Comparison of ENCODE assay signal across 8 cellular contexts in the genomic region with DNA sequence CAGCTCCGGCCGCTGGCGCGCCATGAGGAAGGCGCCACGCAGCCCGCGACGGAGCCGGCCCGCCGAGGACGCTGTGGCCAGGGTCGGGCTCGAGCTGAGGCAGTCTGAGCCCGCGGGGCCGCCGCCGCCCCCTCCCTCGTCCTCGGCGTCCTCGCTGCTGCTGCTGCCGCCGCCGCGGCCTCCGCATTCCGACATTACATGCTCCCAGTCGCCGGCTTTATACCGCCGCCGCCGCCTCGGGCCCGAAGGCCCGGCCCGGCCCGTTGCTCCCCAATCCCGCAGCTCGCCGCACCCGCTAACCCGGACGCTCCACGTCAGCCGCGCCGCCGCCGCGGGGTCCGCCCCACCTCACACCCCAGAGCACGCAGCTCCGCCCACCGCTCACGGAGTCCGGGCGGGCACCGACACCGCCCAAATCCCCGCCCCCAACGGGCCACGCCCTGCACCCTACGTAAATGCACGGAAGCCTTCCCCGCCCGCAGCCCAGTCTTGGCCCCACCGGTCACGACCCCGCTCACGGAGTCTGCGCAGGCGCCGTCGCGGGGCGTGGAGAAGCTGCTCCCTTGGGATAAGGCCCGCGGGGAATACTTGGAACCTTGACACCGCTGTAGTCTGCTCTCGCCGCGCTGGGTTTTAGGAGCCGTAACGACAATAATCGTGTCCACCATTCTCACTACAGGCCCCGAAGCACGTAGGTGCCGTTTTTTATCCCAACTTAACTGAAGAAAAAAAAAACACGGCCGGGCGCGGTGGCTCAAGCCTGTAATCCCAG. TPM values are rescaled to one million over a fixed set of nuclear protein-coding genes. Genes with fewer than 3 reads are reported as not detected.
A peak's percentile ranks its signal among the peaks of the same experiment; 100 is the strongest.
DNase-seq lines count a peak whose midpoint lies in the region; ATAC-seq and TF ChIP-seq lines count a peak whose summit lies in the region.

A gene with protein sequence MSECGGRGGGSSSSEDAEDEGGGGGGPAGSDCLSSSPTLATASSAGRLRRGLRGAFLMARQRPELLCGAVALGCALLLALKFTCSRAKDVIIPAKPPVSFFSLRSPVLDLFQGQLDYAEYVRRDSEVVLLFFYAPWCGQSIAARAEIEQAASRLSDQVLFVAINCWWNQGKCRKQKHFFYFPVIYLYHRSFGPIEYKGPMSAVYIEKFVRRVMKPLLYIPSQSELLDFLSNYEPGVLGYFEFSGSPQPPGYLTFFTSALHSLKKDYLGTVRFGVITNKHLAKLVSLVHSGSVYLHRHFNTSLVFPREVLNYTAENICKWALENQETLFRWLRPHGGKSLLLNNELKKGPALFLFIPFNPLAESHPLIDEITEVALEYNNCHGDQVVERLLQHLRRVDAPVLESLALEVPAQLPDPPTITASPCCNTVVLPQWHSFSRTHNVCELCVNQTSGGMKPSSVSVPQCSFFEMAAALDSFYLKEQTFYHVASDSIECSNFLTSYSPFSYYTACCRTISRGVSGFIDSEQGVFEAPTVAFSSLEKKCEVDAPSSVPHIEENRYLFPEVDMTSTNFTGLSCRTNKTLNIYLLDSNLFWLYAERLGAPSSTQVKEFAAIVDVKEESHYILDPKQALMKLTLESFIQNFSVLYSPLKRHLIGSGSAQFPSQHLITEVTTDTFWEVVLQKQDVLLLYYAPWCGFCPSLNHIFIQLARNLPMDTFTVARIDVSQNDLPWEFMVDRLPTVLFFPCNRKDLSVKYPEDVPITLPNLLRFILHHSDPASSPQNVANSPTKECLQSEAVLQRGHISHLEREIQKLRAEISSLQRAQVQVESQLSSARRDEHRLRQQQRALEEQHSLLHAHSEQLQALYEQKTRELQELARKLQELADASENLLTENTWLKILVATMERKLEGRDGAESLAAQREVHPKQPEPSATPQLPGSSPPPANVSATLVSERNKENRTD (minus strand): TSS at position 322 of the 772 bp plus-strand sequence. CDS start 127 bp downstream, at position 195.

- H3K9me3 ChIP-seq in HUES64 (ENCODE audit: insufficient read depth, low read depth, low read length) (no peaks in the 10 kb centered on the region), OCI-LY1 (ENCODE audit: low read length) (no peaks in the 10 kb centered on the region)

- H3K9me2 ChIP-seq in OCI-LY1 (ENCODE audit: low read depth, low read length): no peaks in the 10 kb centered on the region

- H3K9ac ChIP-seq in HUES64 (ENCODE audit: low read depth, low read length): peak within 1 kb of the TSS; percentile 92
- peak within 1 kb of the TSS; percentile 90 for H3K9ac ChIP-seq in OCI-LY1 (ENCODE audit: low read length)

- no peaks in the 10 kb centered on the region for H4K20me1 ChIP-seq in OCI-LY1 (ENCODE audit: insufficient read depth, low read length)

- H3K27me3 Mint-ChIP-seq in Calu3 (ENCODE audit: unreplicated experiment): no peaks in the 10 kb centered on the region
- peaks cover 6% of the 10 kb centered on the region for H3K27me3 Mint-ChIP-seq in endothelial cell (ENCODE audit: unreplicated experiment)

- H3K36me3 ChIP-seq in HUES64 (ENCODE audit: insufficient read depth, low read length) (peaks cover 6% of the 10 kb centered on the region; the same call in 1 of the 2 replicates), OCI-LY1 (ENCODE audit: insufficient read depth, low read length) (no peaks in the 10 kb centered on the region)

- peak within 1 kb of the TSS; percentile 83 for H3K27ac ChIP-seq in HUES64 (ENCODE audit: low read depth, low read length)
- peak within 1 kb of the TSS; percentile 79 for H3K27ac ChIP-seq in OCI-LY1 (ENCODE audit: low read depth, low read length, poor library complexity, severe bottlenecking)

- peak within 1 kb of the TSS; percentile 98 for H3K27ac Mint-ChIP-seq in Calu3 (ENCODE audit: unreplicated experiment)
- H3K27ac Mint-ChIP-seq in endothelial cell (ENCODE audit: unreplicated experiment): peak within 1 kb of the TSS; percentile 84

- peak within 1 kb of the TSS; percentile 69 for H3K4me2 ChIP-seq in OCI-LY1 (ENCODE audit: low read length)

- no peaks in the 10 kb centered on the region for H3K9me3 Mint-ChIP-seq in Calu3 (ENCODE audit: low read depth, unreplicated experiment)
- no peaks in the 10 kb centered on the region for H3K9me3 Mint-ChIP-seq in endothelial cell (ENCODE audit: unreplicated experiment)

- peak; percentile 100 for DNase-seq in Calu3
- peak; percentile 100 for DNase-seq in activated CD8-positive, alpha-beta memory T cell treated with anti-CD3 and anti-CD28 coated beads, Interleukin-2, amount 50 U/mL, for 48 hours
- peak; percentile 99 for DNase-seq in endothelial cell (ENCODE audit: low spot score)
- DNase-seq in midbrain (lab: John Stamatoyannopoulos, UW): peak; percentile 99
- peak; percentile 98 to 99 for DNase-seq in stimulated activated CD8-positive, alpha-beta memory T cell treated with anti-CD3 and anti-CD28 coated beads, Interleukin-2, amount 100 ng/mL, for 1 hour (ENCODE audit: low read depth in 2 of 2)

- CTCF ChIA-PET in Calu3 (lab: Charles Lee): interaction anchor here (0.8 to 2.1 kb wide), 6 partner anchors 10 to 55 kb away, joined by 3 to 18 read pairs (median 6); partner anchors contain the start of gene ZC3H7A

- ATAC-seq in GM21447 (IDR thresholded peaks at IDR 0.05; ENCODE audit: unreplicated experiment): peak; percentile 91

- H3K4me1 Mint-ChIP-seq in Calu3 (ENCODE audit: low read depth, unreplicated experiment) (peaks cover 48% of the 10 kb centered on the region), endothelial cell (ENCODE audit: unreplicated experiment) (peaks cover 36% of the 10 kb centered on the region)

- H3K4me1 ChIP-seq in HUES64 (ENCODE audit: insufficient read depth, low read length) (no peaks in the 10 kb centered on the region; the same call in 1 of the 2 replicates), OCI-LY1 (ENCODE audit: insufficient read depth, low read length, severe bottlenecking) (peaks cover 51% of the 10 kb centered on the region)

- H3K36me3 Mint-ChIP-seq in Calu3 (ENCODE audit: insufficient read depth, unreplicated experiment) (peaks cover 66% of the 10 kb centered on the region), endothelial cell (ENCODE audit: low read depth, unreplicated experiment) (no peaks in the 10 kb centered on the region)

- no TSS peak for BruUV-seq in Calu3 (replicated peaks; lab: Mats Ljungman, UMichigan)

- intact Hi-C loops in Calu3 (cut with micrococcal nuclease; ENCODE audit: unreplicated experiment): loop anchor here (1.0 kb wide), 1 partner anchor 41 kb away; no protein-coding TSS in a partner anchor

- H3K4me3 Mint-ChIP-seq in Calu3 (ENCODE audit: low read depth, unreplicated experiment): peak within 1 kb of the TSS; percentile 85
- peak within 1 kb of the TSS; percentile 97 for H3K4me3 Mint-ChIP-seq in endothelial cell (ENCODE audit: unreplicated experiment)

- H3F3A ChIP-seq in OCI-LY1 (ENCODE audit: insufficient read depth, low read length): peaks cover 4% of the 10 kb centered on the region; the same call in 1 of the 2 replicates

- H3K79me2 ChIP-seq in OCI-LY1 (ENCODE audit: insufficient read depth, low read length): peaks cover 44% of the 10 kb centered on the region

- H2AFZ ChIP-seq in OCI-LY1 (ENCODE audit: low read length): no peak within 1 kb of the TSS

- H3K4me3 ChIP-seq in HUES64 (ENCODE audit: low read length) (peak within 1 kb of the TSS; percentile 78), OCI-LY1 (ENCODE audit: low read depth, low read length, poor library complexity, severe bottlenecking) (peak within 1 kb of the TSS; percentile 93)

- no peak for TF ChIP-seq CTCF in Calu3 (IDR thresholded peaks at IDR 0.05; ENCODE audit: unreplicated experiment)
- no peak for TF ChIP-seq CTCF in OCI-LY1 (IDR thresholded peaks at IDR 0.05; ENCODE audit: low read length)
- no peak for TF ChIP-seq CTCF in endothelial cell (IDR thresholded peaks at IDR 0.05; ENCODE audit: unreplicated experiment)

- under 1% methylated on average over 96 of the region's 96 CpGs for WGBS in HUES64

- no peaks in the 10 kb centered on the region for H3K27me3 ChIP-seq in HUES64 (ENCODE audit: insufficient read depth, low read length)
- no peaks in the 10 kb centered on the region for H3K27me3 ChIP-seq in OCI-LY1 (ENCODE audit: insufficient read depth, low read length)

RNA-seq across cellular contexts. Expression of the gene that starts here (rescaled TPM):
- total RNA-seq in Calu3 (2022): 51.3 and 52.1 TPM in 2 replicates
- polyA plus RNA-seq in HUES64 (2013, experiment 1 of 2): 9.3 TPM
- 7.6 TPM for polyA plus RNA-seq in HUES64 (2013, experiment 2 of 2)
- 19.6 TPM for total RNA-seq in endothelial cell (ENCODE audit: unreplicated experiment)

Comparison
In these comparisons a context has a peak if more than half of its experiments do, and no peak if none do; other contexts are left out.
1. Peak in every context shown above with its lines: DNase-seq, ATAC-seq, H3K4me3 ChIP-seq and H3K27ac ChIP-seq.